ENCODE assay signal across 8 cellular contexts in the genomic region with DNA sequence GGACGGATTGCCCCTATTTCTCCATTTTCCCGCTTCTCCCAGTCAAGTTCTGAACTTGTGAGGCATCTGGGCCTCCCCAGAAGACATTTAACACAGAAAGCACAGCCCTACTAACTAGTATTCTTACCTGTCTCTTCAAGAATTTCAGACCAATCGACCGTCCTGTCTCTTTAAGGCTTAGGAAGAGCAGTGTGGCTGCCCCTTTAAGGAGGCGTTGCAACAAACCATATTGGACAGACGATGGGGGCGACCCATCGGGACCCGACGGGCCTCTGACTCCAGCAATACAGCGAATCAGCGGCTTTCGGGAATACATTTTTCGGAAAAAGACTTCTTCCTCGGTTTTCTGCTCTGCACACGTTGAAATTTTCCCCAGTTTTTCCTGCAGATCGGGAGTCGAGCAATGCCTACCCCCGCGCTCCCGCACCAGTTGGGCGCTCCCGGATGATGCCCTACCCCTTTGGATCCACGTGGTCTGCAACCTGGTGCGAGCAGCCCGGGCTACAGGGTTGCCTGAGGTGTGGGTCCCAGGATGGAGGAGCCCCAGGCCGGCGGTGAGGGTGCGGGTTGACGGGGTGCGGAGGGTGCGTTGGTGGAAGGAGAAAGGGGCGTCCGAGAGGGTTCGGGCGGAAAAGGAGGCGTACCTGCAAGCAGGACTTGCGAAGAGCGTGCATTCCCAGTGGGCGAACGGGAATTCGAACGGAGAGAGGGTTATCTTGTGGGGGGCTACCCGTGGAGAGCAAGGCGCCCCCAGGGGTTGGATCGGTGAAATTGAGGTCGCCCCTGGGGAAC. TPM values are rescaled to one million over a fixed set of nuclear protein-coding genes. Genes with fewer than 3 reads are reported as not detected.
A peak's percentile ranks its signal among the peaks of the same experiment; 100 is the strongest.
DNase-seq lines count a peak whose midpoint lies in the region; ATAC-seq, FAIRE-seq and TF ChIP-seq lines count a peak whose summit lies in the region.

A gene with protein sequence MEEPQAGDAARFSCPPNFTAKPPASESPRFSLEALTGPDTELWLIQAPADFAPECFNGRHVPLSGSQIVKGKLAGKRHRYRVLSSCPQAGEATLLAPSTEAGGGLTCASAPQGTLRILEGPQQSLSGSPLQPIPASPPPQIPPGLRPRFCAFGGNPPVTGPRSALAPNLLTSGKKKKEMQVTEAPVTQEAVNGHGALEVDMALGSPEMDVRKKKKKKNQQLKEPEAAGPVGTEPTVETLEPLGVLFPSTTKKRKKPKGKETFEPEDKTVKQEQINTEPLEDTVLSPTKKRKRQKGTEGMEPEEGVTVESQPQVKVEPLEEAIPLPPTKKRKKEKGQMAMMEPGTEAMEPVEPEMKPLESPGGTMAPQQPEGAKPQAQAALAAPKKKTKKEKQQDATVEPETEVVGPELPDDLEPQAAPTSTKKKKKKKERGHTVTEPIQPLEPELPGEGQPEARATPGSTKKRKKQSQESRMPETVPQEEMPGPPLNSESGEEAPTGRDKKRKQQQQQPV (plus strand): TSS at position 480 of the 792 bp plus-strand sequence. CDS start 53 bp downstream, at position 533.

- H3K4me1 Mint-ChIP-seq in T-cell: peaks cover 32 to 47% (median 36%) of the 10 kb centered on the region in 3 donors

- no peak for TF ChIP-seq EP300 in upper lobe of left lung (IDR thresholded peaks at IDR 0.05)

- ATAC-seq in HG02763 (IDR thresholded peaks at IDR 0.05; ENCODE audit: unreplicated experiment) (peak; percentile 70), T-cell (replicated peaks in 1 of 4) (peak; percentile 76 to 83 (median 80)), heart left ventricle (peak; percentile 50 to 65 (median 60)), upper lobe of left lung (ENCODE audit: low FRiP score in 2 of 2) (peak; percentile 80 to 81)

- TF ChIP-seq CTCF in adrenal gland (IDR thresholded peaks at IDR 0.05) (peak in 3 of 6 experiments; percentile 12 to 19 (median 16)), heart left ventricle (IDR thresholded peaks at IDR 0.05) (no peak), upper lobe of left lung (IDR thresholded peaks at IDR 0.05) (peak in 1 of 6 experiments; percentile 45)

- H3K36me3 ChIP-seq in adrenal gland (replicated peaks in 1 of 2) (no peaks in the 10 kb centered on the region), heart left ventricle (peaks cover 0 to 20% (median 0%) of the 10 kb centered on the region in 9 donors), upper lobe of left lung (peaks cover 0 to 4% (median 0%) of the 10 kb centered on the region in 4 donors)

- no peaks in the 10 kb centered on the region for H3K36me3 Mint-ChIP-seq in T-cell

- H3K27ac ChIP-seq in adrenal gland (peak within 1 kb of the TSS; percentile 78 to 94 (median 92)), heart left ventricle (peak within 1 kb of the TSS; percentile 87 to 97 (median 93)), upper lobe of left lung (peak within 1 kb of the TSS; percentile 77 to 92 (median 90))

- peaks cover 17 to 24% of the 10 kb centered on the region in 2 donors for H3K27me3 Mint-ChIP-seq in T-cell

- CTCF ChIA-PET in T-cell (lab: Charles Lee): no interaction called here

- 0 to 1% (median 1%) methylated on average over 33 to 47 of the region's 47 CpGs for WGBS in adrenal gland, 4 donors
- WGBS in heart left ventricle, 4 donors: 0% methylated on average over 46 to 47 of the region's 47 CpGs
- 0 to 1% methylated on average over 23 to 41 of the region's 47 CpGs for WGBS in upper lobe of left lung, 2 donors

- peak within 1 kb of the TSS; percentile 91 to 98 (median 92) for H3K4me3 Mint-ChIP-seq in T-cell

- peak; percentile 93 for FAIRE-seq in GM12891 (lab: Jason Lieb, UNC)

- TF ChIP-seq POLR2A in GM12891 (IDR thresholded peaks at IDR 0.05; ENCODE audit: low read depth, low read length): peak; percentile 82
- peak in 1 of 2 donors; percentile 27 for TF ChIP-seq POLR2A in adrenal gland (IDR thresholded peaks at IDR 0.05)
- peak in 1 of 2 donors; percentile 14 for TF ChIP-seq POLR2A in heart left ventricle (IDR thresholded peaks at IDR 0.05)
- peak in 1 of 4 donors; percentile 39 for TF ChIP-seq POLR2A in upper lobe of left lung (IDR thresholded peaks at IDR 0.05)

- POLR2A ChIA-PET in T-cell (lab: Charles Lee): no interaction called here

- H3K27ac Mint-ChIP-seq in T-cell: peak within 1 kb of the TSS; percentile 93 to 95

- H3K4me3 ChIP-seq in adrenal gland (peak within 1 kb of the TSS; percentile 35 to 84 (median 56)), heart left ventricle (peak within 1 kb of the TSS; percentile 47 to 86 (median 70)), upper lobe of left lung (peak within 1 kb of the TSS; percentile 59 to 88 (median 74))

- DNase-seq in GM12891 (ENCODE audit: insufficient read length, low spot score) (peak; percentile 91), NCI-H1436 treated with DMSO at 0.1 percent for 48 hours (lab: John Stamatoyannopoulos, UW) (peak; percentile 72), T-cell (peak; percentile 55 to 81 (median 68)), adrenal gland (peak; percentile 76 to 87 (median 80)), heart left ventricle (peak; percentile 81 to 87 (median 83)), posterior cingulate gyrus (peak; percentile 71 to 97 (median 80)), upper lobe of left lung (peak; percentile 76 to 88)

- intact Hi-C loops in adrenal gland (cut with DNase I) (no loop called here), heart left ventricle (cut with DNase I) (loop anchor here in 4 of 10 donors (2.0 to 10.0 kb wide), 2 partner anchors 16 to 358 kb away; a partner anchor contains a TSS), posterior cingulate gyrus (cut with DNase I) (loop anchor here (5.0 kb wide), 1 partner anchor 34 kb away; a partner anchor contains a TSS)

- H3K9me3 Mint-ChIP-seq in T-cell: no peaks in the 10 kb centered on the region

- H3K9me3 ChIP-seq in adrenal gland (replicated peaks in 1 of 3) (no peaks in the 10 kb centered on the region), heart left ventricle (no peaks in the 10 kb centered on the region), upper lobe of left lung (no peaks in the 10 kb centered on the region)

- H3K27me3 ChIP-seq in adrenal gland: no peaks in the 10 kb centered on the region
- peaks cover 0 to 19% (median 0%) of the 10 kb centered on the region in 9 donors for H3K27me3 ChIP-seq in heart left ventricle
- peaks cover 0 to 4% (median 0%) of the 10 kb centered on the region in 4 donors for H3K27me3 ChIP-seq in upper lobe of left lung

- H3K4me1 ChIP-seq in adrenal gland (replicated peaks in 1 of 2): peaks cover 21 to 30% of the 10 kb centered on the region in 2 donors
- peaks cover 0 to 65% (median 38%) of the 10 kb centered on the region in 12 donors for H3K4me1 ChIP-seq in heart left ventricle
- peaks cover 37 to 52% (median 41%) of the 10 kb centered on the region in 4 donors for H3K4me1 ChIP-seq in upper lobe of left lung

TF ChIP-seq in GM12891, 5 proteins besides CTCF, POLR2A, EP300 and RAD21:
- TF ChIP-seq PAX5 (IDR thresholded peaks at IDR 0.05; ENCODE audit: insufficient read depth, low read length, severe bottlenecking): no peak
- no peak for TF ChIP-seq SPI1 (IDR thresholded peaks at IDR 0.05; ENCODE audit: low read depth, low read length)
- TF ChIP-seq TAF1 (IDR thresholded peaks at IDR 0.05; ENCODE audit: low read depth, low read length): peak; percentile 66
- TF ChIP-seq POU2F2 (IDR thresholded peaks at IDR 0.05; ENCODE audit: low read depth, low read length): peak; percentile 64
- TF ChIP-seq POLR2AphosphoS5 (IDR thresholded peaks at IDR 0.05; ENCODE audit: low read depth, low read length): peak; percentile 45; the same call in 1 of the 2 replicates

RNA-seq across cellular contexts. Expression of the gene that starts here (rescaled TPM):
- 2.7 TPM for polyA plus RNA-seq in GM12891 (2012; ENCODE audit: low read depth, missing spikeins)
- total RNA-seq in T-cell: 1 to 10 TPM in 3 of 5 donors, under 1 TPM in 2; 0.82 to 6.2 (median 5.0) TPM
- total RNA-seq in adrenal gland: 1 to 10 TPM; 3.6 to 9.2 (median 6.7) TPM
- polyA plus RNA-seq in adrenal gland: 10 to 100 TPM in 1 of 3 donors, 1 to 10 TPM in 2; 3.1 to 11.3 (median 9.5) TPM
- 10 to 100 TPM in 1 of 9 donors, 1 to 10 TPM in 8; 4.4 to 10.6 (median 6.9) TPM for total RNA-seq in heart left ventricle
- polyA plus RNA-seq in heart left ventricle: 1 to 10 TPM; 6.7 to 8.5 TPM
- 1 to 10 TPM; 1.0 to 7.7 (median 5.8) TPM for total RNA-seq in upper lobe of left lung

Comparison
In these comparisons a context has a peak if more than half of its experiments do, and no peak if none do; other contexts are left out.
1. Peak in every context shown above with its lines: DNase-seq, ATAC-seq, H3K4me3 ChIP-seq and H3K27ac ChIP-seq.